13 cellular contexts compared by ENCODE assay signal in the genomic region with DNA sequence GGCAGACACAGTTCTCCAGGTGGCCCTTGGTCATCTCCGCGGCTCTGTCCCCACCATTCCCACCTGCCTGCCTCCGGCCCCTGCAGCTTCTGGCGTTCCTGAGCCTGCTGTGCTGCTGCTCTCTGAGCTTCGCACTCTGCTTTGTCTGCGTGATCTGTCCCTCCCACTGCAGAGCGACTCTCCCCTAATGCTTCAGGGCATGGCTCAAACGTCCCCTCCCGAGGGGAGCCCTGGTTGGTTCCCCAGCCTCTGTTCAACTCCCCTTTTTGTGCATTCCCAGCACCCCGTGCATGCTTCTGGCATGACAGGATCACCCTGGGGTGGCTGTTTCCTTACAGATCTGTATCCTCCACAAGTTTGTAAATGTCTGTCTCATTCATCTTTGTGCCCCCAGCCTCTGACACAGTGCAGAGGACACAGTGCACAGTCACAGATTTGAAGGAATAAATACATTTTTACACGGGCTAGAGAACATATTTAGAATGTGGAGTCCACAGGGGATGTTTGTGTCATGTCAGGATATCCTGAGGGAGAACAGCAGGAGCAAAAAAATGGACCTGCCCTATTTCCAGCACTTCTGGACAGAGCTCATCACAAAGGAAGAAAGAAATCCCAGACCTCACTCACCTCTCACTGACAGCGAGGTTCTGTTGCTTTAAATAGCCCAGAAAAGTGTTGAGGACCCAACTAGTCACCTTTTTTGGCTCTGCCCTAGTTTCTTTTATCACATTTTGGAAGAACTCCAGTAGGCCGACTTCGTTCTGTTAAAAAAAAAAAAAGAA.
DNase-seq lines count a peak whose midpoint lies in the region; ATAC-seq and TF ChIP-seq lines count a peak whose summit lies in the region.
"Had no signal": no experiment of that assay in that cellular context is flagged by ENCODE, and none has a peak within 500 bp of the region (broad histone marks: within the 10 kb centered on the region; RNA-seq: fewer than 3 reads in every experiment).

No MANE protein-coding gene starts in this region.

- H3K27me3 ChIP-seq in muscle layer of duodenum (ENCODE audit: low read depth, low read length), result no peaks in the 10 kb centered on the region
- H3K27me3 ChIP-seq: vagina had no signal

- H3K27me3 Mint-ChIP-seq in WTC11 (ENCODE audit: low read depth) (no peaks in the 10 kb centered on the region), glutamatergic neuron (ENCODE audit: unreplicated experiment) (no peaks in the 10 kb centered on the region), immature natural killer cell (ENCODE audit: low read depth in 3 of 3) (no peaks in the 10 kb centered on the region)
- no peaks in the 10 kb centered on the region for H3K27me3 Mint-ChIP-seq in activated naive CD4-positive, alpha-beta T cell treated with anti-CD3 and anti-CD28 coated beads for 36 hours (ENCODE audit: low read depth)

- H3K4me1 ChIP-seq in muscle layer of duodenum (ENCODE audit: control insufficient read depth in 1 of 2, insufficient read depth in 2 of 2, low read length in 2 of 2), result peaks cover 6 to 28% of the 10 kb centered on the region in 2 donors

- TF ChIP-seq CTCF in WTC11 (IDR thresholded peaks at IDR 0.05) (no peak), glutamatergic neuron (IDR thresholded peaks at IDR 0.05; ENCODE audit: partially characterized antibody, unreplicated experiment) (no peak)

- peak overlapping the region; percentile 39 for H3K27ac Mint-ChIP-seq in WTC11
- peak overlapping the region; percentile 77 for H3K27ac Mint-ChIP-seq in glutamatergic neuron (ENCODE audit: unreplicated experiment)
- no peak overlapping the region for H3K27ac Mint-ChIP-seq in immature natural killer cell
- H3K27ac Mint-ChIP-seq in activated naive CD4-positive, alpha-beta T cell treated with anti-CD3 and anti-CD28 coated beads for 36 hours, result no peak overlapping the region

- intact Hi-C loops in activated naive CD4-positive, alpha-beta T cell treated with anti-CD3 and anti-CD28 coated beads for 36 hours (cut with micrococcal nuclease), result no loop called here

- POLR2A ChIA-PET in WTC11 (lab: Charles Lee), result no interaction called here

- H3K9me3 Mint-ChIP-seq in WTC11 (no peaks in the 10 kb centered on the region), glutamatergic neuron (ENCODE audit: unreplicated experiment) (peaks cover 3% of the 10 kb centered on the region), immature natural killer cell (no peaks in the 10 kb centered on the region)
- H3K9me3 Mint-ChIP-seq in activated naive CD4-positive, alpha-beta T cell treated with anti-CD3 and anti-CD28 coated beads for 36 hours, result no peaks in the 10 kb centered on the region

- H3K36me3 Mint-ChIP-seq in WTC11 (peaks cover 2% of the 10 kb centered on the region; the same call in 1 of the 2 replicates), glutamatergic neuron (ENCODE audit: unreplicated experiment) (peaks cover 10% of the 10 kb centered on the region), immature natural killer cell (peaks cover 0 to 28% (median 13%) of the 10 kb centered on the region in 3 donors)
- H3K36me3 Mint-ChIP-seq in activated naive CD4-positive, alpha-beta T cell treated with anti-CD3 and anti-CD28 coated beads for 36 hours (ENCODE audit: low read depth), result peaks cover 16% of the 10 kb centered on the region

- CTCF ChIA-PET in WTC11 (lab: Charles Lee), result interaction anchor here (1.5 kb wide), 1 partner anchor 363 kb away, joined by 3 read pairs; the partner anchor contains the start of gene SH3D19
- CTCF ChIA-PET in activated naive CD4-positive, alpha-beta T cell treated with anti-CD3 and anti-CD28 coated beads for 36 hours (lab: Charles Lee), result no interaction called here

- DNase-seq in AG08396 (ENCODE audit: low spot score) (peak; percentile 38), WTC11 (ENCODE audit: low spot score) (peak; percentile 29), glutamatergic neuron (peak; percentile 41), immature natural killer cell (no peak)
- no peak for DNase-seq in activated naive CD4-positive, alpha-beta T cell treated with anti-CD3 and anti-CD28 coated beads for 36 hours
- DNase-seq: amniotic stem cell, GOT3, NCI-H1417 treated with DMSO at 0.1 percent for 48 hours, NCI-H526 treated with DMSO at 0.1 percent for 48 hours had no signal

- H3K9me3 ChIP-seq in muscle layer of duodenum (ENCODE audit: control insufficient read depth in 1 of 2, low read length in 2 of 2), result no peaks in the 10 kb centered on the region
- H3K9me3 ChIP-seq: vagina had no signal

- ATAC-seq in WTC11 (peak; percentile 76), HG03108 (IDR thresholded peaks at IDR 0.05; ENCODE audit: unreplicated experiment) (no peak), GM21390 (IDR thresholded peaks at IDR 0.05; ENCODE audit: unreplicated experiment) (no peak)

- peak overlapping the region; percentile 19 for H3K27ac ChIP-seq in muscle layer of duodenum (ENCODE audit: low read length)

- H3K4me3 Mint-ChIP-seq in WTC11 (no peak overlapping the region), glutamatergic neuron (ENCODE audit: unreplicated experiment) (no peak overlapping the region), immature natural killer cell (no peak overlapping the region)
- no peak overlapping the region for H3K4me3 Mint-ChIP-seq in activated naive CD4-positive, alpha-beta T cell treated with anti-CD3 and anti-CD28 coated beads for 36 hours

- H3K4me1 Mint-ChIP-seq in WTC11 (peaks cover 20% of the 10 kb centered on the region), glutamatergic neuron (ENCODE audit: low read depth, unreplicated experiment) (peaks cover 36% of the 10 kb centered on the region), immature natural killer cell (no peaks in the 10 kb centered on the region)
- H3K4me1 Mint-ChIP-seq in activated naive CD4-positive, alpha-beta T cell treated with anti-CD3 and anti-CD28 coated beads for 36 hours (ENCODE audit: low read depth), result no peaks in the 10 kb centered on the region

- no peak overlapping the region for H3K4me3 ChIP-seq in muscle layer of duodenum (ENCODE audit: low read depth in 1 of 2, low read length in 2 of 2)
- H3K4me3 ChIP-seq: vagina had no signal

- no peaks in the 10 kb centered on the region for H3K36me3 ChIP-seq in muscle layer of duodenum (ENCODE audit: control insufficient read depth in 1 of 2, insufficient read depth in 2 of 2, low read length in 2 of 2)
- H3K36me3 ChIP-seq: vagina had no signal

TF ChIP-seq in WTC11, 78 proteins besides CTCF, POLR2A, EP300 and RAD21:
- no peak for TF ChIP-seq PRDM15 (CRISPR knock-in tag; IDR thresholded peaks at IDR 0.05)

Comparison
In these comparisons a context has a peak if more than half of its experiments do, and no peak if none do; other contexts are left out.
1. DNase-seq: peak in AG08396 (single experiment), WTC11 (single experiment) and glutamatergic neuron (single experiment); none in immature natural killer cell (0 of 3) and activated naive CD4-positive, alpha-beta T cell treated with anti-CD3 and anti-CD28 coated beads for 36 hours (single experiment).
2. H3K27ac Mint-ChIP-seq: peak in WTC11 (single experiment) and glutamatergic neuron (single experiment); none in immature natural killer cell (0 of 6) and activated naive CD4-positive, alpha-beta T cell treated with anti-CD3 and anti-CD28 coated beads for 36 hours (single experiment).